Comparison of ENCODE assay signal across 12 cellular contexts in the genomic region with DNA sequence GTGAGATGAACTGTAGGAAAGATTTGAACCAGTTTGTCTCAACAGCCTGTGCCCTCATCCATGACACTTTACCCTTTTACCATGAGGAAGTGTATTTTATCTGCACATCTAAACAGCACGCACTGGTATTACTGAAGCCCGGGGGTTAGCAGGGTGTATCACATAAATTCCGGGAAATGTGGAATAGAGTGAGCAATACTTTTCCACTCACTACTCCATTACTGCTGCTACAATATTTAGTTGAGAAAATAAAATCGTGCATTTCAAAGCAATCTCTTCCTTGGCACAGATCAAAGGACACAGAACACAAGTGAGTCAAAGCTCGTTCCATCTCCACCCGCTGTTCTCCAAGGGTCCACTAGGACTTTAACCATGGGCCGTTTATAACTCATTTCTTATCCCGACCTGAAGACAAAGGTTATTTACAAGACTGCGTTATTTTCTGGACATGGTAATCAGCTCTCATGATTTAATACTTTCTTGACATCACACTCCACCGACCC. TPM values are rescaled to one million over a fixed set of nuclear protein-coding genes. Genes with fewer than 3 reads are reported as not detected.
DNase-seq lines count a peak whose midpoint lies in the region; ATAC-seq and TF ChIP-seq lines count a peak whose summit lies in the region.
"Had no signal": no experiment of that assay in that cellular context is flagged by ENCODE, and none has a peak within 500 bp of the region (broad histone marks: within the 10 kb centered on the region; RNA-seq: fewer than 3 reads in every experiment).

No MANE protein-coding gene starts in this region.

- no peaks in the 10 kb centered on the region for H3K27me3 Mint-ChIP-seq in activated CD4-positive, alpha-beta T cell treated with anti-CD3 and anti-CD28 coated beads, Interleukin-2, amount 10 ng/mL, durations not matched to agents 24 days and 14 days
- no peaks in the 10 kb centered on the region for H3K27me3 Mint-ChIP-seq in activated CD4-positive, alpha-beta T cell treated with anti-CD3 and anti-CD28 coated beads, Interleukin-2, amount 10 ng/mL, durations not matched to agents 7 days and 5 days
- no peaks in the 10 kb centered on the region for H3K27me3 Mint-ChIP-seq in T-helper 17 cell

- intact Hi-C loops in activated CD4-positive, alpha-beta T cell treated with anti-CD3 and anti-CD28 coated beads, Interleukin-2, amount 10 ng/mL, durations not matched to agents 24 days and 14 days (cut with micrococcal nuclease), result loop anchor here (2.0 kb wide), 2 partner anchors 13 to 33 kb away; no protein-coding TSS in a partner anchor

- no peaks in the 10 kb centered on the region for H3K36me3 ChIP-seq in smooth muscle cell (ENCODE audit: low read depth)
- H3K36me3 ChIP-seq: upper lobe of left lung had no signal

- peaks cover 77% of the 10 kb centered on the region for H3K4me1 Mint-ChIP-seq in activated CD4-positive, alpha-beta T cell treated with anti-CD3 and anti-CD28 coated beads, Interleukin-2, amount 10 ng/mL, durations not matched to agents 24 days and 14 days
- H3K4me1 Mint-ChIP-seq in activated CD4-positive, alpha-beta T cell treated with anti-CD3 and anti-CD28 coated beads, Interleukin-2, amount 10 ng/mL, durations not matched to agents 7 days and 5 days, result peaks cover 90% of the 10 kb centered on the region
- H3K4me1 Mint-ChIP-seq in T-helper 17 cell, result peaks cover 80% of the 10 kb centered on the region

- H3K9me3 ChIP-seq in T-helper 17 cell (ENCODE audit: control insufficient read depth, low read length, poor library complexity, severe bottlenecking) (no peaks in the 10 kb centered on the region), smooth muscle cell (replicated peaks; ENCODE audit: low read depth) (no peaks in the 10 kb centered on the region)
- H3K9me3 ChIP-seq: upper lobe of left lung had no signal

- H2AFZ ChIP-seq in smooth muscle cell (ENCODE audit: low read depth), result no peak overlapping the region

- H3K9ac ChIP-seq in smooth muscle cell (ENCODE audit: low read depth), result no peak overlapping the region

- TF ChIP-seq CTCF in fibroblast of mammary gland (conservative IDR thresholded peaks at IDR 0.05; ENCODE audit: control insufficient read depth, insufficient read depth, low read depth, low read length) (peak; percentile 23), smooth muscle cell (IDR thresholded peaks at IDR 0.05; ENCODE audit: borderline replicate concordance, insufficient read depth, poor library complexity, severe bottlenecking) (no peak)

- H4K20me1 ChIP-seq in smooth muscle cell (ENCODE audit: low read depth), result peaks cover 100% of the 10 kb centered on the region

- no peaks in the 10 kb centered on the region for H3K9me3 Mint-ChIP-seq in activated CD4-positive, alpha-beta T cell treated with anti-CD3 and anti-CD28 coated beads, Interleukin-2, amount 10 ng/mL, durations not matched to agents 24 days and 14 days
- H3K9me3 Mint-ChIP-seq in activated CD4-positive, alpha-beta T cell treated with anti-CD3 and anti-CD28 coated beads, Interleukin-2, amount 10 ng/mL, durations not matched to agents 7 days and 5 days, result no peaks in the 10 kb centered on the region

- peaks cover 19% of the 10 kb centered on the region for H3K36me3 Mint-ChIP-seq in activated CD4-positive, alpha-beta T cell treated with anti-CD3 and anti-CD28 coated beads, Interleukin-2, amount 10 ng/mL, durations not matched to agents 24 days and 14 days (ENCODE audit: low read depth)
- H3K36me3 Mint-ChIP-seq in activated CD4-positive, alpha-beta T cell treated with anti-CD3 and anti-CD28 coated beads, Interleukin-2, amount 10 ng/mL, durations not matched to agents 7 days and 5 days (ENCODE audit: low read depth), result peaks cover 22% of the 10 kb centered on the region
- H3K36me3 Mint-ChIP-seq in T-helper 17 cell (ENCODE audit: low read depth), result peaks cover 5% of the 10 kb centered on the region

- 54% methylated on average over 10 of the region's 10 CpGs for WGBS in smooth muscle cell (ENCODE audit: low lambda C conversion rate)

- no peaks in the 10 kb centered on the region for H3F3A ChIP-seq in smooth muscle cell (ENCODE audit: low read depth)

- peak overlapping the region; percentile 75 for H3K27ac ChIP-seq in smooth muscle cell (ENCODE audit: low read depth)

- POLR2A ChIA-PET in activated CD4-positive, alpha-beta T cell treated with anti-CD3 and anti-CD28 coated beads, Interleukin-2, amount 10 ng/mL, durations not matched to agents 7 days and 5 days (lab: Charles Lee), result no interaction called here

- ATAC-seq in T-helper 17 cell (no peak), HG02763 (IDR thresholded peaks at IDR 0.05; ENCODE audit: unreplicated experiment) (no peak)

- no peaks in the 10 kb centered on the region for H3K27me3 ChIP-seq in smooth muscle cell (ENCODE audit: low read depth)
- H3K27me3 ChIP-seq: upper lobe of left lung had no signal

- H3K4me1 ChIP-seq in smooth muscle cell (ENCODE audit: low read depth), result peaks cover 29% of the 10 kb centered on the region

- no peak overlapping the region for H3K4me3 ChIP-seq in fibroblast of mammary gland (ENCODE audit: control insufficient read depth, low read depth, low read length)
- no peak overlapping the region for H3K4me3 ChIP-seq in smooth muscle cell

- no peak for DNase-seq in activated CD4-positive, alpha-beta T cell treated with anti-CD3 and anti-CD28 coated beads, Interleukin-2, amount 10 ng/mL, durations not matched to agents 24 days and 14 days
- DNase-seq in activated CD4-positive, alpha-beta T cell treated with anti-CD3 and anti-CD28 coated beads, Interleukin-2, amount 10 ng/mL, durations not matched to agents 7 days and 5 days, result no peak
- DNase-seq in T-helper 17 cell, result no peak
- DNase-seq in fibroblast of mammary gland (ENCODE audit: low read depth), result peak; percentile 56
- no peak for DNase-seq in smooth muscle cell (lab: John Stamatoyannopoulos, UW; ENCODE audit: unreplicated experiment)
- no peak for DNase-seq in NCI-H1694 treated with DMSO at 0.1 percent for 48 hours (lab: John Stamatoyannopoulos, UW)
- no peak for DNase-seq in NCI-H524 (lab: John Stamatoyannopoulos, UW)
- DNase-seq: activated CD4-positive, alpha-beta T cell treated with anti-CD3 and anti-CD28 coated beads for 4 hours; NCI-H2081; stimulated activated CD4-positive, alpha-beta T cell treated with anti-CD3 and anti-CD28 coated beads, Interleukin-1b, Interleukin-23, amount 100 ng/mL, for 48 hours; upper lobe of left lung had no signal

- peak overlapping the region; percentile 59 for H3K4me2 ChIP-seq in smooth muscle cell

- peak overlapping the region; percentile 32 for H3K27ac Mint-ChIP-seq in activated CD4-positive, alpha-beta T cell treated with anti-CD3 and anti-CD28 coated beads, Interleukin-2, amount 10 ng/mL, durations not matched to agents 24 days and 14 days
- no peak overlapping the region for H3K27ac Mint-ChIP-seq in activated CD4-positive, alpha-beta T cell treated with anti-CD3 and anti-CD28 coated beads, Interleukin-2, amount 10 ng/mL, durations not matched to agents 7 days and 5 days
- H3K27ac Mint-ChIP-seq in T-helper 17 cell, result peak overlapping the region; percentile 96

- CTCF ChIA-PET in activated CD4-positive, alpha-beta T cell treated with anti-CD3 and anti-CD28 coated beads, Interleukin-2, amount 10 ng/mL, durations not matched to agents 7 days and 5 days (lab: Charles Lee), result interaction anchor here (1.0 to 1.9 kb wide), 2 partner anchors 13 to 16 kb away, joined by 3 to 6 read pairs; no protein-coding TSS in a partner anchor

- no peak overlapping the region for H3K4me3 Mint-ChIP-seq in activated CD4-positive, alpha-beta T cell treated with anti-CD3 and anti-CD28 coated beads, Interleukin-2, amount 10 ng/mL, durations not matched to agents 24 days and 14 days
- no peak overlapping the region for H3K4me3 Mint-ChIP-seq in activated CD4-positive, alpha-beta T cell treated with anti-CD3 and anti-CD28 coated beads, Interleukin-2, amount 10 ng/mL, durations not matched to agents 7 days and 5 days
- peak overlapping the region; percentile 90 for H3K4me3 Mint-ChIP-seq in T-helper 17 cell

- peaks cover 100% of the 10 kb centered on the region for H3K79me2 ChIP-seq in smooth muscle cell (ENCODE audit: low read depth)

RNA-seq across cellular contexts. Expression of gene STK24, which starts 35.2 kb away (rescaled TPM):
- total RNA-seq in activated CD4-positive, alpha-beta T cell treated with anti-CD3 and anti-CD28 coated beads, Interleukin-2, amount 10 ng/mL, durations not matched to agents 24 days and 14 days, result 127 and 136 TPM in 2 replicates
- total RNA-seq in activated CD4-positive, alpha-beta T cell treated with anti-CD3 and anti-CD28 coated beads, Interleukin-2, amount 10 ng/mL, durations not matched to agents 7 days and 5 days, result 100 to 1,000 TPM; 160 to 170 TPM
- 100 to 1,000 TPM; 134 to 163 TPM for total RNA-seq in T-helper 17 cell
- total RNA-seq in smooth muscle cell, result 76.6 and 89.1 TPM in 2 replicates
- 80.2 and 105 TPM in 2 replicates for polyA plus RNA-seq in smooth muscle cell
